Comparison of ENCODE assay signal across 18 cellular contexts in the genomic region with DNA sequence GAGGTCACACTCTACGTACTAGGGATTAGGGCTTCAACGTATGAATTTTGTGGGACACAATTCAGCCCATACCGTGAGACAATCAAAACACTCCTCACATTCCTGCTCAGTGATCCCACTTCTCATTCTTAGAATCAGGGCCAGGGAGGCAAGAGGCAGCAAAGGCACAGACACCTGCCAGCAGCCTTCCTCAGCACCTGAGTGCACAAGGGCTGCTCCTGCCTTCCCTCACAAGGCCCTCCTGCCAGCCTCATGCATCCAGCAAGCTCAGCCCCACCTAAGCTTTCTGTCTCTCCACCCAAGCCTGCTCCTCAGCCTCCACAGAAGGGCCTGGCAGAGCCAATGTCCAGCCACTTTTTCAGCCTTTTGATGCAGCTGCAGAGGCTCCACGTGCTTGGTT.
"Had no signal": no experiment of that assay in that cellular context is flagged by ENCODE, and none has a peak within 500 bp of the region (broad histone marks: within the 10 kb centered on the region; RNA-seq: fewer than 3 reads in every experiment).

No MANE protein-coding gene starts in this region.

- H3K4me3 ChIP-seq: esophagus muscularis mucosa, gastrocnemius medialis, heart right ventricle, neural progenitor cell, pancreas, smooth muscle cell had no signal

- H3K9me3 ChIP-seq: esophagus muscularis mucosa, gastrocnemius medialis, heart right ventricle, pancreas had no signal

- H2AFZ ChIP-seq: neural progenitor cell had no signal

- H3K4me1 ChIP-seq: esophagus muscularis mucosa, gastrocnemius medialis, heart right ventricle, neural progenitor cell, pancreas had no signal

- ATAC-seq: gastrocnemius medialis, heart right ventricle, left lobe of liver, natural killer cell, pancreas, right cardiac atrium had no signal

- H3K27ac ChIP-seq: esophagus muscularis mucosa, gastrocnemius medialis, heart right ventricle, neural progenitor cell, pancreas had no signal

- H3K27me3 ChIP-seq: gastrocnemius medialis, neural progenitor cell, pancreas had no signal

- H3K4me2 ChIP-seq: neural progenitor cell, smooth muscle cell had no signal

- H3K9me3 Mint-ChIP-seq: natural killer cell, type B pancreatic cell had no signal

- DNase-seq: effector memory CD4-positive, alpha-beta T cell; gastrocnemius medialis; heart right ventricle; hypothalamus; kidney glomerular epithelial cell; mammary epithelial cell; natural killer cell; occipital lobe; pancreas; right cardiac atrium; stimulated activated CD4-positive, alpha-beta T cell treated with anti-CD3 and anti-CD28 coated beads, Interleukin-2, amount 100 ng/mL, for 48 hours; stimulated activated naive CD4-positive, alpha-beta T cell treated with Interleukin-2 at 50 U/mL for 16 hours had no signal

- H3K36me3 Mint-ChIP-seq: natural killer cell, neural progenitor cell, type B pancreatic cell had no signal

- H3K9ac ChIP-seq: neural progenitor cell had no signal

- H3K36me3 ChIP-seq: esophagus muscularis mucosa, gastrocnemius medialis, heart right ventricle, neural progenitor cell, pancreas had no signal

- H3K27ac Mint-ChIP-seq: natural killer cell, neural progenitor cell, progenitor cell of endocrine pancreas, type B pancreatic cell had no signal

- H3K4me3 Mint-ChIP-seq: natural killer cell, neural progenitor cell, type B pancreatic cell had no signal

- H3K27me3 Mint-ChIP-seq: progenitor cell of endocrine pancreas had no signal

- H3K4me1 Mint-ChIP-seq: natural killer cell had no signal
